In genomic region chr4:13266687-13267086, GRCh38 we compare ENCODE assay signal across 22 cellular contexts.
A peak's percentile ranks its signal among the peaks of the same experiment; 100 is the strongest.
DNase-seq lines count a peak whose midpoint lies in the region; FAIRE-seq and TF ChIP-seq lines count a peak whose summit lies in the region.
"Had no signal": no experiment of that assay in that cellular context is flagged by ENCODE, and none has a peak within 500 bp of the region (broad histone marks: within the 10 kb centered on the region; RNA-seq: fewer than 3 reads in every experiment).

No MANE protein-coding gene starts in this region.

- H3K27me3 ChIP-seq in SJSA1 (replicated peaks) (no peaks in the 10 kb centered on the region), mesenchymal stem cell (ENCODE audit: control insufficient read depth in 1 of 2, insufficient read depth in 1 of 2, low read length in 2 of 2) (no peaks in the 10 kb centered on the region), neuronal stem cell (ENCODE audit: control insufficient read depth in 3 of 3, insufficient read depth in 3 of 3, low read depth in 1 of 3, low read length in 3 of 3) (no peaks in the 10 kb centered on the region)
- H3K27me3 ChIP-seq: BLaER1 had no signal

- H2BK15ac ChIP-seq in mesenchymal stem cell (ENCODE audit: low read depth, poor library complexity, severe bottlenecking) = no peak overlapping the region
- no peak overlapping the region for H2BK15ac ChIP-seq in neuronal stem cell (ENCODE audit: low read length)

- H3K23ac ChIP-seq in mesenchymal stem cell (ENCODE audit: low read length in 2 of 2) = no peak overlapping the region
- no peak overlapping the region for H3K23ac ChIP-seq in neuronal stem cell (ENCODE audit: low read depth, low read length, poor library complexity)

- no peak overlapping the region for H2AFZ ChIP-seq in mesenchymal stem cell (ENCODE audit: low read depth, low read length)
- no peak overlapping the region for H2AFZ ChIP-seq in neuronal stem cell (ENCODE audit: low read length)

- no peak overlapping the region for H2AK5ac ChIP-seq in mesenchymal stem cell (ENCODE audit: low read length, severe bottlenecking)
- H2AK5ac ChIP-seq in neuronal stem cell (ENCODE audit: low read depth, low read length) = no peak overlapping the region

- 59% methylated on average over 3 of the region's 3 CpGs for WGBS in mesenchymal stem cell
- no CpG with 5 or more reads among the region's 3 CpGs for WGBS in neuronal stem cell (ENCODE audit: extremely low coverage in 2 of 2, insufficient read length in 2 of 2, insufficient replicate concordance in 1 of 2), 2 donors

- no peak overlapping the region for H3K18ac ChIP-seq in mesenchymal stem cell (ENCODE audit: low read depth in 1 of 2, low read length in 2 of 2)
- H3K18ac ChIP-seq in neuronal stem cell (ENCODE audit: low read length) = no peak overlapping the region

- FAIRE-seq in GM12891 (lab: Jason Lieb, UNC) = no peak
- FAIRE-seq: GM12878, GM18507, H54 had no signal

- no peak overlapping the region for H2BK12ac ChIP-seq in mesenchymal stem cell (ENCODE audit: low read length in 2 of 2)
- no peak overlapping the region for H2BK12ac ChIP-seq in neuronal stem cell (ENCODE audit: low read length)

- H3K27ac ChIP-seq in SJSA1 (peak overlapping the region; percentile 77), mesenchymal stem cell (ENCODE audit: low read length, poor library complexity, severe bottlenecking) (no peak overlapping the region), neuronal stem cell (replicated peaks; ENCODE audit: low read length) (no peak overlapping the region)
- H3K27ac ChIP-seq: 22Rv1, BLaER1, C4-2B had no signal

- intact Hi-C loops in posterior cingulate gyrus (cut with DNase I) = no loop called here

- no peak overlapping the region for H4K91ac ChIP-seq in mesenchymal stem cell (ENCODE audit: low read length)
- no peak overlapping the region for H4K91ac ChIP-seq in neuronal stem cell (ENCODE audit: low read depth, low read length, poor library complexity)

- H3K4ac ChIP-seq in mesenchymal stem cell (ENCODE audit: low read depth in 1 of 2, low read length in 2 of 2) = no peak overlapping the region
- H3K4ac ChIP-seq in neuronal stem cell (ENCODE audit: low read length) = no peak overlapping the region

- H3K79me1 ChIP-seq in mesenchymal stem cell (replicated peaks; ENCODE audit: low read length, poor library complexity, severe bottlenecking) = no peaks in the 10 kb centered on the region
- no peaks in the 10 kb centered on the region for H3K79me1 ChIP-seq in neuronal stem cell (ENCODE audit: low read depth, low read length)

- H3K4me3 ChIP-seq in SJSA1 (no peak overlapping the region), mesenchymal stem cell (ENCODE audit: insufficient read depth in 1 of 2, low read depth in 1 of 2, low read length in 2 of 2) (no peak overlapping the region), neuronal stem cell (ENCODE audit: low read length in 2 of 2) (no peak overlapping the region)
- H3K4me3 ChIP-seq: BLaER1, GM12878, HAP-1 had no signal

- DNase-seq in EH (ENCODE audit: low read depth) (peak; percentile 72), SJSA1 (ENCODE audit: low read depth in 1 of 2, low spot score in 2 of 2) (peak in 1 of 2 experiments; percentile 79), mesenchymal stem cell (peak; percentile 42), posterior cingulate gyrus (no peak), GM12891 (ENCODE audit: insufficient read length, low spot score) (no peak), neuronal stem cell (ENCODE audit: low spot score) (no peak)
- DNase-seq: Caco-2; CD4-positive, CD25-positive, alpha-beta regulatory T cell; CD8-positive, alpha-beta T cell; DMS153; DND-41; EL; GDM1; GOT3; HFFc6 had no signal

- no peak overlapping the region for H4K8ac ChIP-seq in mesenchymal stem cell (ENCODE audit: low read length)
- H4K8ac ChIP-seq in neuronal stem cell (ENCODE audit: low read depth, low read length) = no peak overlapping the region

- H3K36me3 ChIP-seq in SJSA1 (no peaks in the 10 kb centered on the region), mesenchymal stem cell (ENCODE audit: control insufficient read depth in 1 of 2, insufficient read depth in 2 of 2, low read depth in 1 of 2, low read length in 2 of 2) (no peaks in the 10 kb centered on the region), neuronal stem cell (replicated peaks in 1 of 2; ENCODE audit: control insufficient read depth in 2 of 2, insufficient read depth in 2 of 2, low read length in 2 of 2) (no peaks in the 10 kb centered on the region)
- H3K36me3 ChIP-seq: BLaER1, HAP-1 had no signal

- TF ChIP-seq POLR2A in GM12891 (IDR thresholded peaks at IDR 0.05; ENCODE audit: low read depth, low read length) = no peak

- H3K4me1 ChIP-seq in SJSA1 (replicated peaks) (peaks cover 57% of the 10 kb centered on the region), mesenchymal stem cell (ENCODE audit: control insufficient read depth, insufficient read depth, low read depth, low read length) (no peaks in the 10 kb centered on the region), neuronal stem cell (ENCODE audit: control insufficient read depth in 2 of 2, insufficient read depth in 1 of 2, low read depth in 1 of 2, low read length in 2 of 2) (peaks cover 0 to 9% of the 10 kb centered on the region in 2 donors)
- H3K4me1 ChIP-seq: BLaER1, Caco-2 had no signal

- H3K4me2 ChIP-seq in mesenchymal stem cell (ENCODE audit: low read length, poor library complexity, severe bottlenecking) (no peak overlapping the region), neuronal stem cell (ENCODE audit: insufficient read depth, low read length, poor library complexity, severe bottlenecking) (no peak overlapping the region)
- H3K4me2 ChIP-seq: BLaER1 had no signal

- no peak overlapping the region for H3K14ac ChIP-seq in mesenchymal stem cell (ENCODE audit: low read length in 2 of 2)
- H3K14ac ChIP-seq in neuronal stem cell (ENCODE audit: low read length) = no peak overlapping the region

- H2BK120ac ChIP-seq in mesenchymal stem cell (ENCODE audit: low read depth, low read length) = no peak overlapping the region
- H2BK120ac ChIP-seq in neuronal stem cell (ENCODE audit: low read depth, low read length) = no peak overlapping the region

- no peak overlapping the region for H3K9ac ChIP-seq in mesenchymal stem cell (ENCODE audit: low read length)
- H3K9ac ChIP-seq in neuronal stem cell (ENCODE audit: low read depth, low read length, poor library complexity) = no peak overlapping the region
- H3K9ac ChIP-seq: BLaER1 had no signal

- H3K9me3 ChIP-seq in SJSA1 (replicated peaks) (no peaks in the 10 kb centered on the region; the same call in none of the 2 replicates), mesenchymal stem cell (ENCODE audit: control insufficient read depth, low read length) (peaks cover 10% of the 10 kb centered on the region), neuronal stem cell (replicated peaks in 1 of 2; ENCODE audit: control insufficient read depth in 2 of 2, insufficient read depth in 1 of 2, low read depth in 1 of 2, low read length in 2 of 2) (peaks cover 0 to 4% of the 10 kb centered on the region in 2 donors)
- H3K9me3 ChIP-seq: BLaER1, Caco-2, HAP-1 had no signal

- H2BK5ac ChIP-seq in mesenchymal stem cell (ENCODE audit: low read depth, low read length, poor library complexity, severe bottlenecking) (no peak overlapping the region), neuronal stem cell (ENCODE audit: low read length) (no peak overlapping the region)

TF ChIP-seq in GM12891, 5 proteins besides CTCF, POLR2A, EP300 and RAD21:
- TF ChIP-seq PAX5 (IDR thresholded peaks at IDR 0.05; ENCODE audit: insufficient read depth, low read length, severe bottlenecking) (no peak), POU2F2 (IDR thresholded peaks at IDR 0.05; ENCODE audit: low read depth, low read length) (no peak), TAF1 (IDR thresholded peaks at IDR 0.05; ENCODE audit: low read depth, low read length) (no peak), SPI1 (IDR thresholded peaks at IDR 0.05; ENCODE audit: low read depth, low read length) (no peak), POLR2AphosphoS5 (IDR thresholded peaks at IDR 0.05; ENCODE audit: low read depth, low read length) (no peak)

Comparison
In these comparisons a context has a peak if more than half of its experiments do, and no peak if none do; other contexts are left out.
1. DNase-seq: peak in EH (single experiment) and mesenchymal stem cell (single experiment); none in posterior cingulate gyrus (0 of 10), GM12891 (single experiment) and neuronal stem cell (single experiment).